In genomic region chr2:197885587-197885986, GRCh38 we compare ENCODE assay signal across 19 cellular contexts.
DNase-seq lines count a peak whose midpoint lies in the region; ATAC-seq and TF ChIP-seq lines count a peak whose summit lies in the region.
"Had no signal": no experiment of that assay in that cellular context is flagged by ENCODE, and none has a peak within 500 bp of the region (broad histone marks: within the 10 kb centered on the region; RNA-seq: fewer than 3 reads in every experiment).

No MANE protein-coding gene starts in this region.

- no peak overlapping the region for H2AK5ac ChIP-seq in IMR-90 (ENCODE audit: low read depth, low read length)

- H3K4me1 ChIP-seq in SK-N-SH (ENCODE audit: control insufficient read depth in 1 of 2, insufficient read depth in 2 of 2, low read depth in 1 of 2, low read length in 1 of 2) (peaks cover 0 to 9% of the 10 kb centered on the region in 2 experiments; a peak in 2 of 4 replicates), IMR-90 (ENCODE audit: control insufficient read depth, insufficient read depth, low read length) (peaks cover 4% of the 10 kb centered on the region)
- H3K4me1 ChIP-seq: A549, Caco-2 had no signal

- DNase-seq in SK-N-SH (no peak), IMR-90 (no peak), myocyte (ENCODE audit: low read depth) (peak; percentile 54), SIG-M5 (lab: John Stamatoyannopoulos, UW) (no peak), HT-29 (ENCODE audit: low spot score) (no peak)
- DNase-seq: Caco-2; CD4-positive, alpha-beta T cell; GF-D8; GOT3; H7; HFFc6 had no signal

- dilution Hi-C loops in IMR-90 (cut with HindIII; ENCODE audit: low sequenced_read_pairs, unreplicated experiment): no loop called here

- no peak overlapping the region for H2AK9ac ChIP-seq in IMR-90 (replicated peaks; ENCODE audit: low read depth, low read length, poor library complexity)

- no peak for TF ChIP-seq RAD21 in SK-N-SH (IDR thresholded peaks at IDR 0.05; ENCODE audit: low read length)
- no peak for TF ChIP-seq RAD21 in IMR-90 (IDR thresholded peaks at IDR 0.05; ENCODE audit: low read length)

- no peak overlapping the region for H3K23ac ChIP-seq in IMR-90 (ENCODE audit: low read depth, low read length)

- H3F3A ChIP-seq in SK-N-SH (replicated peaks; ENCODE audit: insufficient read depth): peaks cover 19% of the 10 kb centered on the region

- no peaks in the 10 kb centered on the region for H4K20me1 ChIP-seq in SK-N-SH (ENCODE audit: insufficient read depth)
- no peaks in the 10 kb centered on the region for H4K20me1 ChIP-seq in IMR-90 (ENCODE audit: insufficient read depth, low read length)
- H4K20me1 ChIP-seq: BLaER1 treated with 17β-estradiol and CSF1 and Interleukin-3, amounts not matched to agents 10 nM and 100 nM had no signal

- H3K4me3 ChIP-seq in SK-N-SH (ENCODE audit: low read depth in 2 of 2, low read length in 1 of 2) (no peak overlapping the region), IMR-90 (ENCODE audit: insufficient read depth, low read depth, low read length) (no peak overlapping the region)
- H3K4me3 ChIP-seq: A549; BLaER1 treated with 17β-estradiol and CSF1 and Interleukin-3, amounts not matched to agents 10 nM and 100 nM had no signal

- H4K8ac ChIP-seq in IMR-90 (ENCODE audit: low read depth in 2 of 2, low read length in 2 of 2): no peak overlapping the region; a peak in 1 of 4 replicates

- H4K91ac ChIP-seq in IMR-90 (ENCODE audit: insufficient read depth, low read depth, low read length): no peak overlapping the region

- H3K27me3 ChIP-seq in SK-N-SH (ENCODE audit: insufficient read depth) (no peaks in the 10 kb centered on the region), IMR-90 (ENCODE audit: control insufficient read depth, insufficient read depth, low read length) (no peaks in the 10 kb centered on the region)
- H3K27me3 ChIP-seq: BLaER1 treated with 17β-estradiol and CSF1 and Interleukin-3, amounts not matched to agents 10 nM and 100 nM had no signal

- no peak overlapping the region for H2BK5ac ChIP-seq in IMR-90 (ENCODE audit: low read depth, low read length, poor library complexity, severe bottlenecking)

- no peaks in the 10 kb centered on the region for H3K9me1 ChIP-seq in IMR-90 (ENCODE audit: insufficient read depth, low read length)

- no peak overlapping the region for H3K4ac ChIP-seq in IMR-90 (ENCODE audit: low read depth, low read length)

- no peak overlapping the region for H3K9ac ChIP-seq in SK-N-SH
- H3K9ac ChIP-seq in IMR-90 (ENCODE audit: low read depth, low read length): no peak overlapping the region
- H3K9ac ChIP-seq: BLaER1 treated with 17β-estradiol and CSF1 and Interleukin-3, amounts not matched to agents 10 nM and 100 nM; KMS-11 had no signal

- H3K79me1 ChIP-seq in IMR-90 (ENCODE audit: low read depth in 1 of 2, low read length in 2 of 2): no peaks in the 10 kb centered on the region

- POLR2A ChIA-PET in SK-N-SH (lab: Yijun Ruan, JAX) (no interaction called here), IMR-90 (lab: Charles Lee; ENCODE audit: unreplicated experiment) (no interaction called here)

- H3K4me2 ChIP-seq in SK-N-SH: no peak overlapping the region
- no peak overlapping the region for H3K4me2 ChIP-seq in IMR-90 (ENCODE audit: low read depth, low read length)
- H3K4me2 ChIP-seq: A549, KMS-11 had no signal

- no peak overlapping the region for H4K5ac ChIP-seq in IMR-90 (ENCODE audit: low read depth, low read length)

- no peak overlapping the region for H2BK15ac ChIP-seq in IMR-90 (ENCODE audit: low read depth, low read length)

- no peak overlapping the region for H3K27ac ChIP-seq in SK-N-SH (ENCODE audit: low read depth in 2 of 2, low read length in 1 of 2)
- no peak overlapping the region for H3K27ac ChIP-seq in IMR-90 (ENCODE audit: insufficient read depth, low read length)
- H3K27ac ChIP-seq: 22Rv1; A549; BLaER1 treated with 17β-estradiol and CSF1 and Interleukin-3, amounts not matched to agents 10 nM and 100 nM; KMS-11 had no signal

- H2BK20ac ChIP-seq in IMR-90 (ENCODE audit: low read depth, low read length): peak overlapping the region; percentile 45; the same call in 1 of the 2 replicates

- H3K14ac ChIP-seq in IMR-90 (replicated peaks; ENCODE audit: low read depth, low read length): no peak overlapping the region; the same call in 1 of the 2 replicates

- H3K56ac ChIP-seq in IMR-90 (ENCODE audit: extremely low read depth, insufficient read depth, low read length): no peak overlapping the region

- H3K79me2 ChIP-seq in SK-N-SH (ENCODE audit: insufficient read depth): peaks cover 21% of the 10 kb centered on the region

- H2AFZ ChIP-seq in SK-N-SH (ENCODE audit: low read depth) (no peak overlapping the region), IMR-90 (replicated peaks; ENCODE audit: low read length, poor library complexity) (no peak overlapping the region)

- no peak for TF ChIP-seq EP300 in SK-N-SH (IDR thresholded peaks at IDR 0.05; ENCODE audit: borderline replicate concordance in 1 of 2, low read depth in 1 of 2, low read length in 1 of 2)

- ATAC-seq in SK-N-SH treated with all-trans-retinoic acid at 6 μM for 48 hours (no peak), IMR-90 (ENCODE audit: low read depth) (no peak), HG02885 (IDR thresholded peaks at IDR 0.05; ENCODE audit: poor library complexity, unreplicated experiment) (no peak)
- ATAC-seq: A549, HCT116, HepG2 had no signal

- H3K18ac ChIP-seq in IMR-90 (ENCODE audit: low read depth, low read length): no peak overlapping the region

- no TSS peak for BruUV-seq in IMR-90 (replicated peaks; lab: Mats Ljungman, UMichigan)

- no peak overlapping the region for H2BK120ac ChIP-seq in IMR-90 (ENCODE audit: low read depth, low read length)

- 80% methylated on average over 4 of the region's 4 CpGs for WGBS in SK-N-SH (ENCODE audit: low lambda C conversion rate)
- 100% methylated on average over 1 of the region's 4 CpGs; no CpG with 5 or more reads in 1 of the 2 experiments for WGBS in IMR-90 (ENCODE audit: extremely low coverage in 2 of 2, insufficient read length in 1 of 2), 2 experiments

- TF ChIP-seq CTCF in SK-N-SH (IDR thresholded peaks at IDR 0.05): no peak
- TF ChIP-seq CTCF in IMR-90 (conservative IDR thresholded peaks at IDR 0.05; ENCODE audit: low read depth, low read length): no peak

- H3K9me3 ChIP-seq in SK-N-SH: no peaks in the 10 kb centered on the region
- H3K9me3 ChIP-seq in IMR-90 (ENCODE audit: control insufficient read depth, insufficient read depth, low read length): no peaks in the 10 kb centered on the region
- H3K9me3 ChIP-seq: A549; BLaER1 treated with 17β-estradiol and CSF1 and Interleukin-3, amounts not matched to agents 10 nM and 100 nM; Caco-2 had no signal

- in situ Hi-C loops in IMR-90 (cut with MboI; ENCODE audit: low sequenced_read_pairs): no loop called here

- CTCF ChIA-PET in SK-N-SH (lab: Yijun Ruan, JAX): interaction anchor here (1.4 kb wide), 1 partner anchor 35 kb away, joined by 4 read pairs; no protein-coding TSS in a partner anchor
- CTCF ChIA-PET in IMR-90 (lab: Yijun Ruan, JAX): no interaction called here

- TF ChIP-seq POLR2A in IMR-90 (IDR thresholded peaks at IDR 0.05; ENCODE audit: low read depth, low read length): no peak

- H3K36me3 ChIP-seq in SK-N-SH (replicated peaks in 1 of 2; ENCODE audit: control insufficient read depth in 1 of 2, insufficient read depth in 2 of 2, low read length in 1 of 2) (peaks cover 0 to 3% of the 10 kb centered on the region in 2 experiments), IMR-90 (ENCODE audit: control insufficient read depth, insufficient read depth, low read length) (no peaks in the 10 kb centered on the region)
- H3K36me3 ChIP-seq: BLaER1 treated with 17β-estradiol and CSF1 and Interleukin-3, amounts not matched to agents 10 nM and 100 nM had no signal

- no peaks in the 10 kb centered on the region for H3K9me2 ChIP-seq in SK-N-SH

- intact Hi-C loops in IMR-90 (cut with micrococcal nuclease): no loop called here

TF ChIP-seq in SK-N-SH, 30 proteins besides CTCF, POLR2A, EP300 and RAD21:
- TF ChIP-seq MAX (IDR thresholded peaks at IDR 0.05; ENCODE audit: low read depth) (0 out of 2 replicates have a peak, but pooled peaks have one; percentile 20), JUND (IDR thresholded peaks at IDR 0.05) (no peak)

TF ChIP-seq in SK-N-SH treated with all-trans-retinoic acid at 6 μM for 48 hours, 23 proteins besides CTCF, POLR2A, EP300 and RAD21 (continues in another document):
- TF ChIP-seq PATZ1 (CRISPR knock-in tag; IDR thresholded peaks at IDR 0.05; ENCODE audit: borderline replicate concordance) (no peak), BACH2 (CRISPR knock-in tag; IDR thresholded peaks at IDR 0.05; ENCODE audit: borderline replicate concordance) (no peak), SNAI2 (CRISPR knock-in tag; IDR thresholded peaks at IDR 0.05) (no peak)

TF ChIP-seq in IMR-90, 13 proteins besides CTCF, POLR2A, EP300 and RAD21:
- TF ChIP-seq NFE2L2 (IDR thresholded peaks at IDR 0.05; ENCODE audit: low read depth, low read length) (no peak), BHLHE40 (IDR thresholded peaks at IDR 0.05; ENCODE audit: low read depth, low read length) (no peak)
